Comparison of ENCODE assay signal across 34 cellular contexts in genomic region chr2:39373403-39373802, GRCh38.
"Had no signal": no experiment of that assay in that cellular context is flagged by ENCODE, and none has a peak within 500 bp of the region (broad histone marks: within the 10 kb centered on the region; RNA-seq: fewer than 3 reads in every experiment).

No MANE protein-coding gene starts in this region.

- H3K36me3 ChIP-seq: MG63 had no signal

- H3K27me3 ChIP-seq: MG63 had no signal

- H3K4me3 ChIP-seq: MG63 had no signal

- DNase-seq: Karpas-422, Kasumi-1, MG63, MM.1S, MV-4-11, NCI-H1048, NCI-H1092, NCI-H1092 treated with DMSO at 0.1 percent for 48 hours, NCI-H1105, NCI-H1105 treated with DMSO at 0.1 percent for 48 hours, NCI-H1417, NCI-H1417 treated with DMSO at 0.1 percent for 48 hours, NCI-H1436, NCI-H1436 treated with DMSO at 0.1 percent for 48 hours, NCI-H146, NCI-H1694, NCI-H1694 treated with DMSO at 0.1 percent for 48 hours, NCI-H187, NCI-H187 treated with DMSO at 0.1 percent for 48 hours, NCI-H1930, NCI-H2029, NCI-H2029 treated with DMSO at 0.1 percent for 48 hours, NCI-H2081, NCI-H2081 treated with DMSO at 0.1 percent for 48 hours, NCI-H2107, NCI-H2171, NCI-H2171 treated with DMSO at 0.1 percent for 48 hours, NCI-H2227 treated with DMSO at 0.1 percent for 48 hours, NCI-H226, NCI-H345, NCI-H446, NCI-H446 treated with DMSO at 0.1 percent for 48 hours, NCI-H510A, NCI-H510A treated with DMSO at 0.1 percent for 48 hours had no signal
